ENCODE assay signal across 8 cellular contexts in genomic region chr12:48958049-48958388, GRCh38. TPM values are rescaled to one million over a fixed set of nuclear protein-coding genes. Genes with fewer than 3 reads are reported as not detected.
DNase-seq lines count a peak whose midpoint lies in the region; ATAC-seq lines count a peak whose summit lies in the region.

No MANE protein-coding gene starts in this region.

- H3K27me3 ChIP-seq in iPS DF 6.9 (ENCODE audit: control insufficient read depth, insufficient read depth, low read length) = no peaks in the 10 kb centered on the region

- H3K27ac ChIP-seq in iPS DF 6.9 (ENCODE audit: low read length) = no peak overlapping the region

- no peak for ATAC-seq in T-helper 17 cell
- no peak for ATAC-seq in stimulated activated effector memory CD8-positive, alpha-beta T cell treated with anti-CD3 and anti-CD28 coated beads, Interleukin-12 subunit alpha, Interleukin-12 subunit beta, amount 100 ng/mL, for 72 hours
- no peak for ATAC-seq in HG02852 (IDR thresholded peaks at IDR 0.05; ENCODE audit: unreplicated experiment)

- H3K9me3 ChIP-seq in T-helper 17 cell (ENCODE audit: control insufficient read depth, low read length, poor library complexity, severe bottlenecking) (no peaks in the 10 kb centered on the region), iPS DF 6.9 (ENCODE audit: control insufficient read depth, insufficient read depth, low read length) (no peaks in the 10 kb centered on the region)

- DNase-seq in NCI-H2171 treated with DMSO at 0.1 percent for 48 hours (lab: John Stamatoyannopoulos, UW) = peak; percentile 76
- DNase-seq in NCI-H2171 (lab: John Stamatoyannopoulos, UW) = no peak
- no peak for DNase-seq in T-helper 17 cell
- no peak for DNase-seq in iPS DF 6.9 (ENCODE audit: low read depth, low spot score)
- DNase-seq in stimulated activated effector memory CD8-positive, alpha-beta T cell treated with anti-CD3 and anti-CD28 coated beads, Interleukin-12 subunit alpha, Interleukin-12 subunit beta, amount 100 ng/mL, for 72 hours (ENCODE audit: low spot score in 2 of 2) = no peak
- no peak for DNase-seq in NK-92 treated with Interleukin-12 subunit alpha and Interleukin-12 subunit beta, amount 100 ng/mL, for 24 hours (lab: John Stamatoyannopoulos, UW)
- DNase-seq in NCI-H748 treated with DMSO at 0.1 percent for 48 hours (lab: John Stamatoyannopoulos, UW) = no peak

- peak overlapping the region; percentile 94; the same call in 1 of the 2 replicates for H3K4me3 ChIP-seq in iPS DF 6.9 (ENCODE audit: low read length)

- H3K36me3 Mint-ChIP-seq in T-helper 17 cell (ENCODE audit: low read depth) = peaks cover 5% of the 10 kb centered on the region
- H3K36me3 Mint-ChIP-seq in stimulated activated effector memory CD8-positive, alpha-beta T cell treated with anti-CD3 and anti-CD28 coated beads, Interleukin-12 subunit alpha, Interleukin-12 subunit beta, amount 100 ng/mL, for 72 hours = peaks cover 13% of the 10 kb centered on the region

- no peaks in the 10 kb centered on the region; the same call in 1 of the 2 replicates for H3K4me1 ChIP-seq in iPS DF 6.9 (ENCODE audit: control insufficient read depth, insufficient read depth, low read length)

- peak overlapping the region; percentile 99 for H3K4me3 Mint-ChIP-seq in T-helper 17 cell
- H3K4me3 Mint-ChIP-seq in stimulated activated effector memory CD8-positive, alpha-beta T cell treated with anti-CD3 and anti-CD28 coated beads, Interleukin-12 subunit alpha, Interleukin-12 subunit beta, amount 100 ng/mL, for 72 hours = peak overlapping the region; percentile 99

- 0 out of 2 replicates have a peak, but pooled peaks cover under 1% of the 10 kb centered on the region for H3K36me3 ChIP-seq in iPS DF 6.9 (ENCODE audit: control insufficient read depth, insufficient read depth, low read length)

- peaks cover 6% of the 10 kb centered on the region for H3K27me3 Mint-ChIP-seq in T-helper 17 cell

- H3K4me1 Mint-ChIP-seq in T-helper 17 cell = peaks cover 35% of the 10 kb centered on the region
- peaks cover 34% of the 10 kb centered on the region for H3K4me1 Mint-ChIP-seq in stimulated activated effector memory CD8-positive, alpha-beta T cell treated with anti-CD3 and anti-CD28 coated beads, Interleukin-12 subunit alpha, Interleukin-12 subunit beta, amount 100 ng/mL, for 72 hours

- no peaks in the 10 kb centered on the region for H3K9me3 Mint-ChIP-seq in stimulated activated effector memory CD8-positive, alpha-beta T cell treated with anti-CD3 and anti-CD28 coated beads, Interleukin-12 subunit alpha, Interleukin-12 subunit beta, amount 100 ng/mL, for 72 hours

- peak overlapping the region; percentile 92 for H3K27ac Mint-ChIP-seq in T-helper 17 cell
- H3K27ac Mint-ChIP-seq in stimulated activated effector memory CD8-positive, alpha-beta T cell treated with anti-CD3 and anti-CD28 coated beads, Interleukin-12 subunit alpha, Interleukin-12 subunit beta, amount 100 ng/mL, for 72 hours = peak overlapping the region; percentile 97

- WGBS in iPS DF 6.9 (ENCODE audit: insufficient coverage, insufficient read length) = no CpG with 5 or more reads among the region's 3 CpGs

RNA-seq across cellular contexts. Expression of gene ARF3, which starts 0.7 kb away (rescaled TPM):
- total RNA-seq in T-helper 17 cell = 100 to 1,000 TPM in 1 of 2 donors, 10 to 100 TPM in 1; 80.1 to 111 TPM

RNA-seq across cellular contexts. Expression of gene WNT10B, which starts 13.5 kb away (rescaled TPM):
- total RNA-seq in T-helper 17 cell = 10 to 100 TPM; 13.8 to 17.6 TPM

RNA-seq across cellular contexts. Expression of gene WNT1, which starts 20.1 kb away (rescaled TPM):
- total RNA-seq in T-helper 17 cell = 1 to 10 TPM; 2.2 to 2.3 TPM

RNA-seq across cellular contexts. Expression of gene FKBP11, which starts 32.7 kb away (rescaled TPM):
- 100 to 1,000 TPM; 132 to 145 TPM for total RNA-seq in T-helper 17 cell

RNA-seq across cellular contexts. Expression of gene DDN, which starts 41.2 kb away (rescaled TPM):
- under 1 TPM; 0.62 to 0.70 TPM for total RNA-seq in T-helper 17 cell
